ENCODE assay signal across 1 cellular context in the genomic region with DNA sequence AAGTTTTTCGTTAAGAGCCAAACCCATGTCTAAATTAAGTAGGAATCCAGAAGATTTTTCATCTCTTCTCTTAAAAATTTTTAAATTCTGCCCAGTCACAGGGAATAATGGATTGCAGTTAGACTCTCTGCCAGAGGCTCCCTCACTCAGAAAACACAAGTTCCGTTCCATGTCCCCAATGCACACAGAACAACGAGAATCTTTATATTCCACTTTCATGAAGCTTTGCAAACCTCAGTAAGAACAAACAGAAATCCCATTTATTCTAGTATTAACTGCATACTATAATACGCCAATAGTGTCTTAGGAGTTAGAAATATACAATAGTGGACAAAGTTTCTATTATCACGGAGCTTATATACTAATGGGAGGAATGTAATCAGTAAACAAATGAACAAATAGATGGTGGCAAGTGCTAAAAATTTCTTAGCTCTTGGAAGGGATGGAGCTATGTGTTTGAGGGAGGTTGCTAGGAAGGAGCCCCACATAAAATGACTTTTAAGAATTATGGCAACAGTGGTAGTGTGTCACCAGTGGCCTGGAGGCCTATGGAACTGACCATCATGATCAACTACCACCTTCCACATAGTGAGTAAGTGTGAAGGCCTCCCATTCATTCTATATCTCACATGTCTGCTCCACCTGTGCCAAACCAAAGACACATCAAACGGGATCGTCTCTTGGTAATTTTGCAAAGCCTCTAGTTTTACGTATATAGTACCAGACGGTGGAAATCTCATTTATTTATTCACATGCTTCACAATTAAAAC.
TF ChIP-seq lines count a peak whose summit lies in the region.

No MANE protein-coding gene starts in this region.

TF ChIP-seq in GM12878, 131 proteins besides CTCF, POLR2A, EP300 and RAD21 (continued from another document):
- TF ChIP-seq, protein P1, sequence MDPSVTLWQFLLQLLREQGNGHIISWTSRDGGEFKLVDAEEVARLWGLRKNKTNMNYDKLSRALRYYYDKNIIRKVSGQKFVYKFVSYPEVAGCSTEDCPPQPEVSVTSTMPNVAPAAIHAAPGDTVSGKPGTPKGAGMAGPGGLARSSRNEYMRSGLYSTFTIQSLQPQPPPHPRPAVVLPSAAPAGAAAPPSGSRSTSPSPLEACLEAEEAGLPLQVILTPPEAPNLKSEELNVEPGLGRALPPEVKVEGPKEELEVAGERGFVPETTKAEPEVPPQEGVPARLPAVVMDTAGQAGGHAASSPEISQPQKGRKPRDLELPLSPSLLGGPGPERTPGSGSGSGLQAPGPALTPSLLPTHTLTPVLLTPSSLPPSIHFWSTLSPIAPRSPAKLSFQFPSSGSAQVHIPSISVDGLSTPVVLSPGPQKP (IDR thresholded peaks at IDR 0.05; ENCODE audit: low read depth, low read length): no peak
- TF ChIP-seq IRF5 (IDR thresholded peaks at IDR 0.05; ENCODE audit: borderline replicate concordance) (no peak), PRDM15 (CRISPR knock-in tag; IDR thresholded peaks at IDR 0.05) (no peak), SUPT20H (IDR thresholded peaks at IDR 0.05; ENCODE audit: borderline replicate concordance, control insufficient read depth, low read depth, low read length) (no peak), FOXM1 (IDR thresholded peaks at IDR 0.05; ENCODE audit: low read depth, low read length) (no peak), ZNF384 (IDR thresholded peaks at IDR 0.05; ENCODE audit: borderline replicate concordance, low read depth, low read length) (no peak), RELA (IDR thresholded peaks at IDR 0.05; ENCODE audit: borderline replicate concordance, partially characterized antibody) (no peak), WRNIP1 (IDR thresholded peaks at IDR 0.05; ENCODE audit: borderline replicate concordance, low read depth, low read length) (no peak), BRCA1 (IDR thresholded peaks at IDR 0.05; ENCODE audit: low read depth, low read length) (no peak), TCF3 (IDR thresholded peaks at IDR 0.05; ENCODE audit: borderline replicate concordance, insufficient read depth, low read depth, low read length) (no peak), RB1 (IDR thresholded peaks at IDR 0.05; ENCODE audit: borderline replicate concordance) (no peak), NFXL1 (IDR thresholded peaks at IDR 0.05; ENCODE audit: borderline replicate concordance) (no peak)
